In genomic region chr17:1111599-1112443, GRCh38 we compare ENCODE assay signal across 8 cellular contexts.
DNase-seq lines count a peak whose midpoint lies in the region; ATAC-seq, FAIRE-seq and TF ChIP-seq lines count a peak whose summit lies in the region.
"Had no signal": no experiment of that assay in that cellular context is flagged by ENCODE, and none has a peak within 500 bp of the region (broad histone marks: within the 10 kb centered on the region; RNA-seq: fewer than 3 reads in every experiment).

No MANE protein-coding gene starts in this region.

- peak; percentile 59 for FAIRE-seq in HTR-8/SVneo (lab: Jason Lieb, UNC)

- no peak for TF ChIP-seq POLR2A in heart left ventricle (IDR thresholded peaks at IDR 0.05)
- TF ChIP-seq POLR2A in spleen (IDR thresholded peaks at IDR 0.05), result no peak

- WGBS in heart left ventricle, 4 donors, result 73 to 77% (median 74%) methylated on average over 22 of the region's 22 CpGs
- 69 to 82% (median 80%) methylated on average over 22 of the region's 22 CpGs for WGBS in spleen, 5 donors

- H3K36me3 ChIP-seq in heart left ventricle, result peaks cover 0 to 8% (median 0%) of the 10 kb centered on the region in 9 donors
- peaks cover 0 to 6% (median 0%) of the 10 kb centered on the region in 6 donors for H3K36me3 ChIP-seq in spleen

- H3K4me3 ChIP-seq in heart left ventricle, result no peak overlapping the region
- H3K4me3 ChIP-seq in spleen, result peak overlapping the region in 1 of 8 donors; percentile 5

- H3K9me3 ChIP-seq in heart left ventricle (no peaks in the 10 kb centered on the region), spleen (no peaks in the 10 kb centered on the region)

- TF ChIP-seq CTCF in heart left ventricle (IDR thresholded peaks at IDR 0.05), result no peak
- TF ChIP-seq CTCF in spleen (IDR thresholded peaks at IDR 0.05 in 8 of 11, conservative IDR thresholded peaks at IDR 0.05 in 3 of 11), result no peak

- DNase-seq in HTR-8/SVneo (ENCODE audit: insufficient read length, low spot score), result peak; percentile 68
- DNase-seq in SHP77 (lab: John Stamatoyannopoulos, UW), result peak; percentile 91 to 94
- DNase-seq in heart left ventricle, result peak in 4 of 5 donors; percentile 56 to 80 (median 70)
- no peak for DNase-seq in spleen
- DNase-seq in OCI-M2 (lab: John Stamatoyannopoulos, UW; ENCODE audit: unreplicated experiment), result no peak
- DNase-seq: cortex of kidney had no signal

- ATAC-seq in heart left ventricle, result peak in 3 of 4 donors; percentile 0 to 1 (median 0)
- no peak for ATAC-seq in HG02623 (IDR thresholded peaks at IDR 0.05; ENCODE audit: unreplicated experiment)
- no peak for ATAC-seq in HG03159 (IDR thresholded peaks at IDR 0.05; ENCODE audit: unreplicated experiment)

- intact Hi-C loops in heart left ventricle (cut with DNase I) (loop anchor here in 1 of 10 donors (5.0 kb wide), 1 partner anchor 35 kb away; no protein-coding TSS in a partner anchor), spleen (cut with DNase I; ENCODE audit: low total_unique reads) (no loop called here)

- peak overlapping the region; percentile 59 to 99 (median 96) for H3K27ac ChIP-seq in heart left ventricle
- H3K27ac ChIP-seq in spleen, result peak overlapping the region in 7 of 8 donors; percentile 29 to 95 (median 89)

- H3K4me1 ChIP-seq in heart left ventricle, result peaks cover 18 to 71% (median 57%) of the 10 kb centered on the region in 12 donors
- peaks cover 24 to 83% (median 59%) of the 10 kb centered on the region in 6 donors for H3K4me1 ChIP-seq in spleen

- H3K27me3 ChIP-seq in heart left ventricle (no peaks in the 10 kb centered on the region), spleen (replicated peaks in 1 of 7) (no peaks in the 10 kb centered on the region)

Comparison
In these comparisons a context has a peak if more than half of its experiments do, and no peak if none do; other contexts are left out.
1. DNase-seq: peak in HTR-8/SVneo (single experiment), SHP77 (2 of 2) and heart left ventricle (4 of 5); none in spleen (single experiment) and OCI-M2 (single experiment).
2. ATAC-seq: peak in heart left ventricle (3 of 4); none in HG02623 (single experiment) and HG03159 (single experiment).